ENCODE assay signal across 8 cellular contexts in genomic region chr1:39130297-39130696, GRCh38.
DNase-seq lines count a peak whose midpoint lies in the region; ATAC-seq and TF ChIP-seq lines count a peak whose summit lies in the region.

No MANE protein-coding gene starts in this region.

- peaks cover 57% of the 10 kb centered on the region for H3K4me1 Mint-ChIP-seq in GM23338

- peaks cover 57% of the 10 kb centered on the region for H3K4me1 ChIP-seq in GM23338 (ENCODE audit: insufficient read depth)

- 0 out of 2 replicates have a peak overlapping the region, but pooled peaks have one; percentile 32 for H3K4me3 ChIP-seq in GM23338
- no peak overlapping the region for H3K4me3 ChIP-seq in foreskin fibroblast (ENCODE audit: low read depth in 1 of 2, low read length in 2 of 2)
- no peak overlapping the region for H3K4me3 ChIP-seq in skin epidermis

- peaks cover 17% of the 10 kb centered on the region for H3K36me3 Mint-ChIP-seq in GM23338 (ENCODE audit: low read depth)

- no peak overlapping the region for H3K4me3 Mint-ChIP-seq in GM23338

- H3K4me2 ChIP-seq in GM23338 = peak overlapping the region; percentile 74

- no peaks in the 10 kb centered on the region for H3K27me3 ChIP-seq in GM23338 (ENCODE audit: insufficient read depth)

- no peaks in the 10 kb centered on the region for H3K36me3 ChIP-seq in GM23338 (ENCODE audit: insufficient read depth)

- ATAC-seq in GM23338 = no peak
- ATAC-seq in GM18861 (IDR thresholded peaks at IDR 0.05; ENCODE audit: unreplicated experiment) = no peak

- H3F3A ChIP-seq in GM23338 (replicated peaks; ENCODE audit: low read depth) = no peaks in the 10 kb centered on the region

- H3K27ac ChIP-seq in GM23338 (ENCODE audit: low read depth) (0 out of 2 replicates have a peak overlapping the region, but pooled peaks have one; percentile 57), VCaP (peak overlapping the region; percentile 91), skin epidermis (peak overlapping the region in 19 of 21 experiments; percentile 35 to 88 (median 74)), substantia nigra (ENCODE audit: low read depth, low read length, poor library complexity, severe bottlenecking) (no peak overlapping the region)

- H3K27me3 Mint-ChIP-seq in GM23338 (ENCODE audit: insufficient read depth, low read depth, poor library complexity) = peaks cover 14% of the 10 kb centered on the region

- H2AFZ ChIP-seq in GM23338 = no peak overlapping the region

- no peaks in the 10 kb centered on the region for H3K9me3 Mint-ChIP-seq in GM23338

- peaks cover 83% of the 10 kb centered on the region for H3K79me2 ChIP-seq in GM23338 (replicated peaks; ENCODE audit: insufficient read depth)

- peaks cover 12% of the 10 kb centered on the region for H4K20me1 ChIP-seq in GM23338 (replicated peaks; ENCODE audit: insufficient read depth)

- no peak overlapping the region for H3K27ac Mint-ChIP-seq in GM23338

- no peaks in the 10 kb centered on the region for H3K9me2 ChIP-seq in GM23338 (ENCODE audit: insufficient read depth)

- DNase-seq in GM23338 (ENCODE audit: low spot score) (no peak), foreskin fibroblast (peak; percentile 71 to 84), 8988T (no peak), DMS53 treated with DMSO at 0.1 percent for 48 hours (lab: John Stamatoyannopoulos, UW; ENCODE audit: unreplicated experiment) (no peak), substantia nigra (lab: John Stamatoyannopoulos, UW) (no peak)

- TF ChIP-seq CTCF in GM23338 (conservative IDR thresholded peaks at IDR 0.05; ENCODE audit: low read depth in 2 of 2) = no peak
- no peak for TF ChIP-seq CTCF in VCaP (conservative IDR thresholded peaks at IDR 0.05)
- no peak for TF ChIP-seq CTCF in foreskin fibroblast (IDR thresholded peaks at IDR 0.05; ENCODE audit: low read depth, low read length)

TF ChIP-seq in GM23338, 12 proteins besides CTCF, POLR2A, EP300 and RAD21:
- TF ChIP-seq STAT1 (IDR thresholded peaks at IDR 0.05; ENCODE audit: unreplicated experiment) = no peak
- no peak for TF ChIP-seq ZNF331 (CRISPR knock-in tag; IDR thresholded peaks at IDR 0.05; ENCODE audit: low read depth)
- TF ChIP-seq POLR2AphosphoS5 (IDR thresholded peaks at IDR 0.05; ENCODE audit: low read depth) = no peak
- no peak for TF ChIP-seq ZNF114 (CRISPR knock-in tag; IDR thresholded peaks at IDR 0.05)
- TF ChIP-seq NANOG (IDR thresholded peaks at IDR 0.05; ENCODE audit: borderline replicate concordance) = no peak
- no peak for TF ChIP-seq EZH2phosphoT487 (IDR thresholded peaks at IDR 0.05; ENCODE audit: unreplicated experiment)
- TF ChIP-seq CREB1 (CRISPR knock-in tag; IDR thresholded peaks at IDR 0.05; ENCODE audit: low read depth) = no peak
- no peak for TF ChIP-seq JUNB (IDR thresholded peaks at IDR 0.05; ENCODE audit: unreplicated experiment)
- no peak for TF ChIP-seq EZH2 (IDR thresholded peaks at IDR 0.05; ENCODE audit: low read depth, unreplicated experiment)

Comparison
In these comparisons a context has a peak if more than half of its experiments do, and no peak if none do; other contexts are left out.
1. DNase-seq: peak in foreskin fibroblast (2 of 2); none in GM23338 (single experiment), 8988T (single experiment), DMS53 treated with DMSO at 0.1 percent for 48 hours (single experiment) and substantia nigra (0 of 49).